Comparison of ENCODE assay signal across 15 cellular contexts in genomic region chr6:70709826-70710225, GRCh38. TPM values are rescaled to one million over a fixed set of nuclear protein-coding genes. Genes with fewer than 3 reads are reported as not detected.
A peak's percentile ranks its signal among the peaks of the same experiment; 100 is the strongest.
DNase-seq lines count a peak whose midpoint lies in the region; ATAC-seq and TF ChIP-seq lines count a peak whose summit lies in the region.
"Had no signal": no experiment of that assay in that cellular context is flagged by ENCODE, and none has a peak within 500 bp of the region (broad histone marks: within the 10 kb centered on the region; RNA-seq: fewer than 3 reads in every experiment).

No MANE protein-coding gene starts in this region.

- no peak overlapping the region for H2BK120ac ChIP-seq in H9 (ENCODE audit: low read depth, low read length, poor library complexity, severe bottlenecking)

- H3K4me2 ChIP-seq in fibroblast of lung (ENCODE audit: extremely low read depth, insufficient read depth, low read length), result no peak overlapping the region
- no peak overlapping the region for H3K4me2 ChIP-seq in H9 (ENCODE audit: insufficient read depth, insufficient read length, low read length)

- H3K56ac ChIP-seq in H9 (ENCODE audit: insufficient read length, low read depth, low read length), result no peak overlapping the region

- H3K9me3 Mint-ChIP-seq in activated CD4-positive, alpha-beta T cell treated with anti-CD3 and anti-CD28 coated beads for 36 hours (ENCODE audit: low read depth), result peaks cover 14% of the 10 kb centered on the region
- peaks cover 13% of the 10 kb centered on the region for H3K9me3 Mint-ChIP-seq in activated CD4-positive, alpha-beta T cell treated with anti-CD3 and anti-CD28 coated beads, Interleukin-2, amount 10 ng/mL, durations not matched to agents 7 days and 5 days
- H3K9me3 Mint-ChIP-seq in stimulated activated effector memory CD8-positive, alpha-beta T cell treated with anti-CD3 and anti-CD28 coated beads, Interleukin-12 subunit alpha, Interleukin-12 subunit beta, amount 100 ng/mL, for 72 hours, result peaks cover 6% of the 10 kb centered on the region
- H3K9me3 Mint-ChIP-seq in H9, result peaks cover 11 to 12% of the 10 kb centered on the region in 2 experiments
- H3K9me3 Mint-ChIP-seq in activated T-cell treated with anti-CD3 and anti-CD28 coated beads, Interleukin-2, amount 50 U/mL, for 72 hours, result peaks cover 2 to 7% of the 10 kb centered on the region in 2 donors

- no peak overlapping the region for H2BK12ac ChIP-seq in H9 (ENCODE audit: insufficient read length, low read depth, low read length)

- H3K18ac ChIP-seq in H9 (ENCODE audit: insufficient read length, low read depth, low read length), result no peak overlapping the region

- no peak overlapping the region for H4K5ac ChIP-seq in H9 (ENCODE audit: insufficient read length, low read depth, low read length)

- no peak overlapping the region for H3K4me3 Mint-ChIP-seq in activated CD4-positive, alpha-beta T cell treated with anti-CD3 and anti-CD28 coated beads for 36 hours
- no peak overlapping the region for H3K4me3 Mint-ChIP-seq in activated CD4-positive, alpha-beta T cell treated with anti-CD3 and anti-CD28 coated beads, Interleukin-2, amount 10 ng/mL, durations not matched to agents 7 days and 5 days
- no peak overlapping the region for H3K4me3 Mint-ChIP-seq in stimulated activated effector memory CD8-positive, alpha-beta T cell treated with anti-CD3 and anti-CD28 coated beads, Interleukin-12 subunit alpha, Interleukin-12 subunit beta, amount 100 ng/mL, for 72 hours
- no peak overlapping the region for H3K4me3 Mint-ChIP-seq in H9
- no peak overlapping the region for H3K4me3 Mint-ChIP-seq in activated T-cell treated with anti-CD3 and anti-CD28 coated beads, Interleukin-2, amount 50 U/mL, for 72 hours
- H3K4me3 Mint-ChIP-seq: activated naive CD4-positive, alpha-beta T cell treated with anti-CD3 and anti-CD28 coated beads, Interleukin-2, amount 10 ng/mL, durations not matched to agents 7 days and 5 days; B cell; memory B cell had no signal

- H3K4ac ChIP-seq in H9 (ENCODE audit: low read depth, low read length), result no peak overlapping the region

- intact Hi-C loops in activated CD4-positive, alpha-beta T cell treated with anti-CD3 and anti-CD28 coated beads for 36 hours (cut with DNase I, micrococcal nuclease), result no loop called here

- H3K4me1 Mint-ChIP-seq in activated CD4-positive, alpha-beta T cell treated with anti-CD3 and anti-CD28 coated beads for 36 hours, result peaks cover 56% of the 10 kb centered on the region
- peaks cover 35% of the 10 kb centered on the region for H3K4me1 Mint-ChIP-seq in activated CD4-positive, alpha-beta T cell treated with anti-CD3 and anti-CD28 coated beads, Interleukin-2, amount 10 ng/mL, durations not matched to agents 7 days and 5 days
- H3K4me1 Mint-ChIP-seq in stimulated activated effector memory CD8-positive, alpha-beta T cell treated with anti-CD3 and anti-CD28 coated beads, Interleukin-12 subunit alpha, Interleukin-12 subunit beta, amount 100 ng/mL, for 72 hours, result peaks cover 53% of the 10 kb centered on the region
- peaks cover 2 to 5% of the 10 kb centered on the region in 2 experiments for H3K4me1 Mint-ChIP-seq in H9
- H3K4me1 Mint-ChIP-seq in activated T-cell treated with anti-CD3 and anti-CD28 coated beads, Interleukin-2, amount 50 U/mL, for 72 hours (ENCODE audit: low read depth), result peaks cover 47% of the 10 kb centered on the region

- H3K27ac Mint-ChIP-seq in activated CD4-positive, alpha-beta T cell treated with anti-CD3 and anti-CD28 coated beads for 36 hours, result no peak overlapping the region
- H3K27ac Mint-ChIP-seq in activated CD4-positive, alpha-beta T cell treated with anti-CD3 and anti-CD28 coated beads, Interleukin-2, amount 10 ng/mL, durations not matched to agents 7 days and 5 days, result no peak overlapping the region
- H3K27ac Mint-ChIP-seq in stimulated activated effector memory CD8-positive, alpha-beta T cell treated with anti-CD3 and anti-CD28 coated beads, Interleukin-12 subunit alpha, Interleukin-12 subunit beta, amount 100 ng/mL, for 72 hours, result no peak overlapping the region
- no peak overlapping the region for H3K27ac Mint-ChIP-seq in H9
- H3K27ac Mint-ChIP-seq in activated T-cell treated with anti-CD3 and anti-CD28 coated beads, Interleukin-2, amount 50 U/mL, for 72 hours, result no peak overlapping the region
- H3K27ac Mint-ChIP-seq: activated naive CD4-positive, alpha-beta T cell treated with anti-CD3 and anti-CD28 coated beads, Interleukin-2, amount 10 ng/mL, durations not matched to agents 7 days and 5 days; B cell; memory B cell had no signal

- peaks cover 12% of the 10 kb centered on the region for H3K36me3 Mint-ChIP-seq in activated CD4-positive, alpha-beta T cell treated with anti-CD3 and anti-CD28 coated beads for 36 hours (ENCODE audit: low read depth)
- H3K36me3 Mint-ChIP-seq in activated CD4-positive, alpha-beta T cell treated with anti-CD3 and anti-CD28 coated beads, Interleukin-2, amount 10 ng/mL, durations not matched to agents 7 days and 5 days (ENCODE audit: low read depth), result peaks cover 15% of the 10 kb centered on the region
- no peaks in the 10 kb centered on the region for H3K36me3 Mint-ChIP-seq in stimulated activated effector memory CD8-positive, alpha-beta T cell treated with anti-CD3 and anti-CD28 coated beads, Interleukin-12 subunit alpha, Interleukin-12 subunit beta, amount 100 ng/mL, for 72 hours
- peaks cover 6 to 19% (median 8%) of the 10 kb centered on the region in 3 experiments; a peak in 6 of 7 replicates for H3K36me3 Mint-ChIP-seq in H9 (ENCODE audit: insufficient read depth in 1 of 3, low read depth in 3 of 3)
- H3K36me3 Mint-ChIP-seq in activated T-cell treated with anti-CD3 and anti-CD28 coated beads, Interleukin-2, amount 50 U/mL, for 72 hours (ENCODE audit: insufficient read depth in 2 of 2), result peaks cover 5 to 18% of the 10 kb centered on the region in 2 donors

- no peak overlapping the region for H3K4me3 ChIP-seq in fibroblast of lung (replicated peaks in 1 of 4; ENCODE audit: control extremely low read depth in 1 of 4, insufficient read depth in 1 of 4, low read depth in 3 of 4, low read length in 4 of 4)
- H3K4me3 ChIP-seq: dorsolateral prefrontal cortex had no signal

- no peaks in the 10 kb centered on the region for H3K36me3 ChIP-seq in fibroblast of lung (ENCODE audit: control insufficient read depth, insufficient read depth, low read length)

- no peak overlapping the region for H2BK20ac ChIP-seq in H9 (ENCODE audit: low read depth, low read length, poor library complexity, severe bottlenecking)

- DNase-seq in activated CD4-positive, alpha-beta T cell treated with anti-CD3 and anti-CD28 coated beads for 36 hours, result no peak
- no peak for DNase-seq in activated CD4-positive, alpha-beta T cell treated with anti-CD3 and anti-CD28 coated beads, Interleukin-2, amount 10 ng/mL, durations not matched to agents 7 days and 5 days
- DNase-seq in RPMI7951 (ENCODE audit: low read depth) (peak; percentile 44), fibroblast of lung (ENCODE audit: low read depth in 2 of 2) (peak; percentile 79 to 82), H9 (no peak)
- no peak for DNase-seq in stimulated activated effector memory CD8-positive, alpha-beta T cell treated with anti-CD3 and anti-CD28 coated beads, Interleukin-12 subunit alpha, Interleukin-12 subunit beta, amount 100 ng/mL, for 72 hours (ENCODE audit: low spot score in 2 of 2)
- DNase-seq in activated CD8-positive, alpha-beta memory T cell treated with anti-CD3 and anti-CD28 coated beads, Interleukin-2, amount 50 U/mL, for 4 hours, result no peak
- DNase-seq in activated T-cell treated with anti-CD3 and anti-CD28 coated beads, Interleukin-2, amount 50 U/mL, for 72 hours, result no peak
- DNase-seq: activated CD4-positive, alpha-beta T cell treated with anti-CD3 and anti-CD28 coated beads, Interleukin-2, amount 50 U/mL, for 1 hour; activated naive CD4-positive, alpha-beta T cell treated with anti-CD3 and anti-CD28 coated beads, Interleukin-2, amount 10 ng/mL, durations not matched to agents 7 days and 5 days; dorsolateral prefrontal cortex; NCI-H510A treated with DMSO at 0.1 percent for 48 hours; stimulated activated CD4-positive, alpha-beta T cell treated with anti-CD3 and anti-CD28 coated beads, Interleukin-2, amount 100 ng/mL, for 48 hours had no signal

- H4K8ac ChIP-seq in H9 (replicated peaks; ENCODE audit: insufficient read length, low read depth, low read length), result no peak overlapping the region

- no peaks in the 10 kb centered on the region for H3K9me3 ChIP-seq in fibroblast of lung (ENCODE audit: control insufficient read depth, insufficient read depth, low read depth, low read length)
- H3K9me3 ChIP-seq in H9 (ENCODE audit: control insufficient read depth, low read depth, low read length), result no peaks in the 10 kb centered on the region

- H3K9ac ChIP-seq in fibroblast of lung (ENCODE audit: insufficient read depth, low read length) (no peak overlapping the region), H9 (ENCODE audit: extremely low read depth, insufficient read length, low read length) (no peak overlapping the region)

- H3T11ph ChIP-seq in H9 (ENCODE audit: low read length), result no peak overlapping the region

- no peaks in the 10 kb centered on the region for H3K79me2 ChIP-seq in fibroblast of lung (ENCODE audit: control insufficient read depth, insufficient read depth, low read length)
- H3K79me2 ChIP-seq in H9 (ENCODE audit: insufficient read depth, low read length), result no peaks in the 10 kb centered on the region

- H2AFZ ChIP-seq in fibroblast of lung (ENCODE audit: low read length), result no peak overlapping the region
- no peak overlapping the region for H2AFZ ChIP-seq in H9 (ENCODE audit: low read length)

- no peaks in the 10 kb centered on the region for H3K23me2 ChIP-seq in H9 (ENCODE audit: insufficient read length, low read depth, low read length, poor library complexity, severe bottlenecking)

- no peak for TF ChIP-seq CTCF in fibroblast of lung (conservative IDR thresholded peaks at IDR 0.05 in 1 of 2, IDR thresholded peaks at IDR 0.05 in 1 of 2; ENCODE audit: low read depth in 1 of 2, low read length in 2 of 2)
- TF ChIP-seq CTCF in H9 (conservative IDR thresholded peaks at IDR 0.05), result no peak

- H3K27ac ChIP-seq in fibroblast of lung (ENCODE audit: insufficient read depth, low read length) (no peak overlapping the region), H9 (ENCODE audit: insufficient read length, low read depth, low read length) (no peak overlapping the region)
- H3K27ac ChIP-seq: dorsolateral prefrontal cortex had no signal

- no peak overlapping the region for H4K91ac ChIP-seq in H9 (ENCODE audit: insufficient read length, low read depth, low read length)

- no peaks in the 10 kb centered on the region for H3K79me1 ChIP-seq in H9 (ENCODE audit: insufficient read depth, low read depth, low read length, poor library complexity, severe bottlenecking)

- no peak overlapping the region for H3K23ac ChIP-seq in H9 (ENCODE audit: insufficient read length, low read depth, low read length)

- H3K4me1 ChIP-seq in fibroblast of lung (ENCODE audit: control insufficient read depth, extremely low read depth, insufficient read depth, low read length) (no peaks in the 10 kb centered on the region), H9 (ENCODE audit: insufficient read depth, low read length) (no peaks in the 10 kb centered on the region)

- no CpG with 5 or more reads among the region's 3 CpGs for WGBS in H9 (ENCODE audit: extremely low coverage, insufficient read length, low lambda C conversion rate)

- no peak overlapping the region for H3K14ac ChIP-seq in H9 (ENCODE audit: insufficient read depth, low read length)

- H2BK15ac ChIP-seq in H9 (ENCODE audit: low read depth, low read length), result no peak overlapping the region

- ATAC-seq in activated CD4-positive, alpha-beta T cell treated with anti-CD3 and anti-CD28 coated beads for 36 hours, result peak; percentile 75
- ATAC-seq in stimulated activated effector memory CD8-positive, alpha-beta T cell treated with anti-CD3 and anti-CD28 coated beads, Interleukin-12 subunit alpha, Interleukin-12 subunit beta, amount 100 ng/mL, for 72 hours, result peak; percentile 60
- ATAC-seq in activated T-cell treated with anti-CD3 and anti-CD28 coated beads, Interleukin-2, amount 50 U/mL, for 72 hours (replicated peaks in 1 of 2), result no peak

- H2BK5ac ChIP-seq in H9 (ENCODE audit: insufficient read length, low read length), result no peak overlapping the region

- CTCF ChIA-PET in activated CD4-positive, alpha-beta T cell treated with anti-CD3 and anti-CD28 coated beads for 36 hours (lab: Charles Lee), result interaction anchor here (0.6 to 1.9 kb wide), 5 partner anchors 22 to 175 kb away, joined by 3 to 17 read pairs (median 5); no protein-coding TSS in a partner anchor
- CTCF ChIA-PET in activated CD4-positive, alpha-beta T cell treated with anti-CD3 and anti-CD28 coated beads, Interleukin-2, amount 10 ng/mL, durations not matched to agents 7 days and 5 days (lab: Charles Lee), result interaction anchor here (0.6 kb wide), 1 partner anchor 105 kb away, joined by 7 read pairs; no protein-coding TSS in a partner anchor

- H2AK5ac ChIP-seq in H9 (ENCODE audit: insufficient read length, low read length), result no peak overlapping the region

- H3K27me3 ChIP-seq in fibroblast of lung (ENCODE audit: control insufficient read depth, insufficient read depth, low read length) (no peaks in the 10 kb centered on the region), H9 (ENCODE audit: insufficient read depth, low read length) (no peaks in the 10 kb centered on the region)
- H3K27me3 ChIP-seq: dorsolateral prefrontal cortex had no signal

- H4K20me1 ChIP-seq in fibroblast of lung (ENCODE audit: control insufficient read depth, extremely low read depth, insufficient read depth, low read length) (peaks cover 2% of the 10 kb centered on the region), H9 (ENCODE audit: control insufficient read depth, insufficient read depth, insufficient read length) (no peaks in the 10 kb centered on the region)

- no peaks in the 10 kb centered on the region for H3K27me3 Mint-ChIP-seq in activated CD4-positive, alpha-beta T cell treated with anti-CD3 and anti-CD28 coated beads for 36 hours
- H3K27me3 Mint-ChIP-seq in activated CD4-positive, alpha-beta T cell treated with anti-CD3 and anti-CD28 coated beads, Interleukin-2, amount 10 ng/mL, durations not matched to agents 7 days and 5 days, result no peaks in the 10 kb centered on the region
- no peaks in the 10 kb centered on the region for H3K27me3 Mint-ChIP-seq in H9 (ENCODE audit: low read depth)
- H3K27me3 Mint-ChIP-seq in activated T-cell treated with anti-CD3 and anti-CD28 coated beads, Interleukin-2, amount 50 U/mL, for 72 hours (ENCODE audit: low read depth), result no peaks in the 10 kb centered on the region
- H3K27me3 Mint-ChIP-seq: activated naive CD4-positive, alpha-beta T cell treated with anti-CD3 and anti-CD28 coated beads, Interleukin-2, amount 10 ng/mL, durations not matched to agents 7 days and 5 days; B cell; memory B cell had no signal

- POLR2A ChIA-PET in activated CD4-positive, alpha-beta T cell treated with anti-CD3 and anti-CD28 coated beads for 36 hours (lab: Charles Lee), result no interaction called here
- POLR2A ChIA-PET in activated CD4-positive, alpha-beta T cell treated with anti-CD3 and anti-CD28 coated beads, Interleukin-2, amount 10 ng/mL, durations not matched to agents 7 days and 5 days (lab: Charles Lee), result no interaction called here

RNA-seq across cellular contexts. Expression of gene SMAP1, which starts 42.1 kb away (rescaled TPM):
- 10 to 100 TPM; 24.8 to 31.5 TPM for total RNA-seq in activated CD4-positive, alpha-beta T cell treated with anti-CD3 and anti-CD28 coated beads for 36 hours
- total RNA-seq in activated CD4-positive, alpha-beta T cell treated with anti-CD3 and anti-CD28 coated beads, Interleukin-2, amount 10 ng/mL, durations not matched to agents 7 days and 5 days, result 10 to 100 TPM; 51.2 to 62.0 TPM
- 18.8 and 25.0 TPM in 2 replicates for total RNA-seq in RPMI7951 (2014; rRNA removed; shearing (Covaris generic))
- total RNA-seq in fibroblast of lung (14.4 and 18.3 TPM in 2 replicates), H9 (2021) (29.3 TPM in 2 replicates)
- polyA plus RNA-seq in fibroblast of lung, result 25.2 and 25.7 TPM in 2 replicates
- polyA plus RNA-seq in fibroblast of lung (2012), result 21.0 and 21.2 TPM in 2 replicates
- 16.1 and 23.6 TPM in 2 replicates for polyA minus RNA-seq in fibroblast of lung (ENCODE audit: low replicate concordance)
- total RNA-seq in activated T-cell treated with anti-CD3 and anti-CD28 coated beads, Interleukin-2, amount 50 U/mL, for 72 hours, result 10 to 100 TPM; 28.9 to 30.9 TPM

Comparison
In these comparisons a context has a peak if more than half of its experiments do, and no peak if none do; other contexts are left out.
1. ATAC-seq: peak in activated CD4-positive, alpha-beta T cell treated with anti-CD3 and anti-CD28 coated beads for 36 hours (single experiment) and stimulated activated effector memory CD8-positive, alpha-beta T cell treated with anti-CD3 and anti-CD28 coated beads, Interleukin-12 subunit alpha, Interleukin-12 subunit beta, amount 100 ng/mL, for 72 hours (single experiment); none in activated T-cell treated with anti-CD3 and anti-CD28 coated beads, Interleukin-2, amount 50 U/mL, for 72 hours (0 of 2).
2. DNase-seq: peak in RPMI7951 (single experiment) and fibroblast of lung (2 of 2); none in activated CD4-positive, alpha-beta T cell treated with anti-CD3 and anti-CD28 coated beads for 36 hours (single experiment), activated CD4-positive, alpha-beta T cell treated with anti-CD3 and anti-CD28 coated beads, Interleukin-2, amount 10 ng/mL, durations not matched to agents 7 days and 5 days (single experiment), stimulated activated effector memory CD8-positive, alpha-beta T cell treated with anti-CD3 and anti-CD28 coated beads, Interleukin-12 subunit alpha, Interleukin-12 subunit beta, amount 100 ng/mL, for 72 hours (0 of 2), activated CD8-positive, alpha-beta memory T cell treated with anti-CD3 and anti-CD28 coated beads, Interleukin-2, amount 50 U/mL, for 4 hours (single experiment), H9 (single experiment) and activated T-cell treated with anti-CD3 and anti-CD28 coated beads, Interleukin-2, amount 50 U/mL, for 72 hours (0 of 2).